26 cellular contexts compared by ENCODE assay signal in genomic region chr3:68009865-68010264, GRCh38.
"Had no signal": no experiment of that assay in that cellular context is flagged by ENCODE, and none has a peak within 500 bp of the region (broad histone marks: within the 10 kb centered on the region; RNA-seq: fewer than 3 reads in every experiment).

No MANE protein-coding gene starts in this region.

- H2AFZ ChIP-seq: parathyroid adenoma had no signal

- H3K4me1 ChIP-seq: parathyroid adenoma, psoas muscle, right lobe of liver, testis, vagina had no signal

- FAIRE-seq: small intestine, urothelium cell line had no signal

- H3K27me3 ChIP-seq: ovary, testis, tibial artery, vagina had no signal

- H3K4me3 ChIP-seq: ovary, psoas muscle, right lobe of liver, sigmoid colon, suprapubic skin, testis, tibial artery, transverse colon, upper lobe of left lung, vagina had no signal

- H3K79me2 ChIP-seq: parathyroid adenoma had no signal

- H3K9ac ChIP-seq: parathyroid adenoma had no signal

- H3K27ac ChIP-seq: neutrophil, ovary, parathyroid adenoma, psoas muscle, right lobe of liver, sigmoid colon, suprapubic skin, testis, tibial artery, transverse colon, upper lobe of left lung, vagina had no signal

- H3K36me3 ChIP-seq: neutrophil, ovary, right lobe of liver, sigmoid colon, suprapubic skin, tibial artery, transverse colon, upper lobe of left lung, vagina had no signal

- ATAC-seq: naive thymus-derived CD4-positive, alpha-beta T cell; natural killer cell; psoas muscle; right cardiac atrium; right lobe of liver; stimulated activated effector memory CD8-positive, alpha-beta T cell treated with anti-CD3 and anti-CD28 coated beads, Interleukin-12 subunit alpha, Interleukin-12 subunit beta, amount 100 ng/mL, for 72 hours; stimulated activated naive B cell treated with anti-CD40 and anti-IgM and Interleukin-4, amounts not matched to agents 10 μg/mL and 1 μg/mL and 100 μg/mL, for 72 hours had no signal

- H3K9me3 ChIP-seq: neutrophil, ovary, psoas muscle, right lobe of liver, sigmoid colon, suprapubic skin, testis, tibial artery, transverse colon, upper lobe of left lung, vagina had no signal

- DNase-seq: naive thymus-derived CD4-positive, alpha-beta T cell; natural killer cell; ovary; posterior cingulate gyrus; psoas muscle; right cardiac atrium; right lobe of liver; sigmoid colon; small intestine; stimulated activated CD4-positive, alpha-beta T cell treated with anti-CD3 and anti-CD28 coated beads, Interleukin-15, amount 100 ng/mL, for 24 hours; stimulated activated CD4-positive, alpha-beta T cell treated with anti-CD3 and anti-CD28 coated beads, Interleukin-2, amount 100 ng/mL, for 24 hours; stimulated activated CD4-positive, alpha-beta T cell treated with anti-CD3 and anti-CD28 coated beads, Interleukin-2, amount 100 ng/mL, for 48 hours; stimulated activated CD4-positive, alpha-beta T cell treated with anti-CD3 and anti-CD28 coated beads, Interleukin-4, amount 100 ng/mL, for 24 hours; stimulated activated naive B cell treated with anti-CD40 and anti-IgM and Interleukin-4, amounts not matched to agents 10 μg/mL and 1 μg/mL and 100 μg/mL, for 72 hours; stimulated activated naive CD4-positive, alpha-beta T cell treated with Interleukin-2 at 50 U/mL for 16 hours; substantia nigra; testis; tibial artery; transverse colon; upper lobe of left lung had no signal
